Comparison of ENCODE assay signal across 35 cellular contexts in genomic region chr9:22731786-22732185, GRCh38.
"Had no signal": no experiment of that assay in that cellular context is flagged by ENCODE, and none has a peak within 500 bp of the region (broad histone marks: within the 10 kb centered on the region; RNA-seq: fewer than 3 reads in every experiment).

No MANE protein-coding gene starts in this region.

- H3K4me3 ChIP-seq: adrenal gland, breast epithelium, cardiac muscle cell, esophagus muscularis mucosa, gastrocnemius medialis, heart left ventricle had no signal

- H3K9me3 Mint-ChIP-seq: activated naive CD4-positive, alpha-beta T cell treated with anti-CD3 and anti-CD28 coated beads, Interleukin-2, amount 50 U/mL, for 24 hours; activated naive CD8-positive, alpha-beta T cell treated with anti-CD3 and anti-CD28 coated beads for 36 hours had no signal

- ATAC-seq: activated CD4-positive, CD25-positive, alpha-beta regulatory T cell treated with anti-CD3 and anti-CD28 coated beads, Interleukin-2, amount 50 U/mL, for 24 hours; activated CD8-positive, alpha-beta T cell treated with anti-CD3 and anti-CD28 coated beads for 36 hours; activated naive CD8-positive, alpha-beta T cell treated with anti-CD3 and anti-CD28 coated beads, Interleukin-2, amount 50 U/mL, for 24 hours; activated T-cell treated with anti-CD3 and anti-CD28 coated beads, Interleukin-2, amount 50 U/mL, for 4 hours; effector memory CD8-positive, alpha-beta T cell; foreskin keratinocyte; gastrocnemius medialis; heart left ventricle; T-helper 17 cell had no signal

- H3K4me3 Mint-ChIP-seq: activated B cell treated with CpG ODN at 0.5 μM for 24 hours; activated CD8-positive, alpha-beta T cell treated with anti-CD3 and anti-CD28 coated beads for 36 hours; activated naive CD4-positive, alpha-beta T cell treated with anti-CD3 and anti-CD28 coated beads for 36 hours; activated naive CD4-positive, alpha-beta T cell treated with anti-CD3 and anti-CD28 coated beads, Interleukin-2, amount 50 U/mL, for 24 hours; activated naive CD8-positive, alpha-beta T cell treated with anti-CD3 and anti-CD28 coated beads for 36 hours; activated naive CD8-positive, alpha-beta T cell treated with anti-CD3 and anti-CD28 coated beads, Interleukin-2, amount 50 U/mL, for 24 hours; activated T-cell treated with anti-CD3 and anti-CD28 coated beads, Interleukin-2, amount 50 U/mL, for 4 hours; brain; central memory CD8-positive, alpha-beta T cell; effector memory CD8-positive, alpha-beta T cell; T-helper 17 cell; T-helper 2 cell treated with Interferon-gamma antibody and Interleukin-4, amounts not matched to agents 5 μg/mL and 100 μg/mL, for 36 hours had no signal

- DNase-seq: activated B cell treated with CpG ODN at 0.5 μM for 24 hours; activated CD4-positive, alpha-beta T cell treated with anti-CD3 and anti-CD28 coated beads for 48 hours; activated CD4-positive, alpha-beta T cell treated with anti-CD3 and anti-CD28 coated beads, Interleukin-2, amount 50 U/mL, for 1 hour; activated CD4-positive, alpha-beta T cell treated with anti-CD3 and anti-CD28 coated beads, Interleukin-2, amount 50 U/mL, for 48 hours; activated CD8-positive, alpha-beta memory T cell treated with anti-CD3 and anti-CD28 coated beads for 24 hours; activated CD8-positive, alpha-beta T cell treated with anti-CD3 and anti-CD28 coated beads for 36 hours; activated effector memory CD4-positive, alpha-beta T cell treated with anti-CD3 and anti-CD28 coated beads, Interleukin-2, amount 50 U/mL, for 16 hours; activated naive CD4-positive, alpha-beta T cell treated with anti-CD3 and anti-CD28 coated beads for 36 hours; activated naive CD8-positive, alpha-beta T cell treated with anti-CD3 and anti-CD28 coated beads for 36 hours; activated naive CD8-positive, alpha-beta T cell treated with anti-CD3 and anti-CD28 coated beads, Interleukin-2, amount 50 U/mL, for 24 hours; activated T-cell treated with anti-CD3 and anti-CD28 coated beads, Interleukin-2, amount 50 U/mL, for 4 hours; adrenal gland; amygdala; aorta; cortex of kidney; dermis blood vessel endothelial cell; effector CD4-positive, alpha-beta T cell; effector memory CD8-positive, alpha-beta T cell; erythroblast; foreskin keratinocyte; gastrocnemius medialis; glutamatergic neuron; heart left ventricle; T-helper 17 cell; T1000; WERI-Rb-1 had no signal

- H3K36me3 ChIP-seq: adrenal gland, breast epithelium, cardiac muscle cell, esophagus muscularis mucosa, gastrocnemius medialis, heart left ventricle, WERI-Rb-1 had no signal

- H3K27ac Mint-ChIP-seq: activated B cell treated with CpG ODN at 0.5 μM for 24 hours; activated CD8-positive, alpha-beta T cell treated with anti-CD3 and anti-CD28 coated beads for 36 hours; activated naive CD4-positive, alpha-beta T cell treated with anti-CD3 and anti-CD28 coated beads for 36 hours; activated naive CD4-positive, alpha-beta T cell treated with anti-CD3 and anti-CD28 coated beads, Interleukin-2, amount 50 U/mL, for 24 hours; activated naive CD8-positive, alpha-beta T cell treated with anti-CD3 and anti-CD28 coated beads for 36 hours; activated naive CD8-positive, alpha-beta T cell treated with anti-CD3 and anti-CD28 coated beads, Interleukin-2, amount 50 U/mL, for 24 hours; activated T-helper 2 cell treated with anti-CD3 and anti-CD28 coated beads, Interferon-gamma antibody, Interleukin-2, Interleukin-4, amounts not matched to agents 10 μg/mL and 5 μg/mL and 100 μg/mL, durations not matched to agents 14 hours and 24 hours and 36 hours; brain; effector memory CD8-positive, alpha-beta T cell; T-helper 17 cell; T-helper 2 cell treated with Interferon-gamma antibody and Interleukin-4, amounts not matched to agents 5 μg/mL and 100 μg/mL, for 36 hours had no signal

- H3K27me3 Mint-ChIP-seq: activated B cell treated with CpG ODN at 0.5 μM for 24 hours; activated CD8-positive, alpha-beta T cell treated with anti-CD3 and anti-CD28 coated beads for 36 hours; activated naive CD4-positive, alpha-beta T cell treated with anti-CD3 and anti-CD28 coated beads, Interleukin-2, amount 50 U/mL, for 24 hours; activated naive CD8-positive, alpha-beta T cell treated with anti-CD3 and anti-CD28 coated beads for 36 hours; activated naive CD8-positive, alpha-beta T cell treated with anti-CD3 and anti-CD28 coated beads, Interleukin-2, amount 50 U/mL, for 24 hours; central memory CD8-positive, alpha-beta T cell; effector memory CD8-positive, alpha-beta T cell; T-helper 17 cell had no signal

- H3K9me3 ChIP-seq: adrenal gland, breast epithelium, esophagus muscularis mucosa, gastrocnemius medialis had no signal

- H3K4me1 Mint-ChIP-seq: activated B cell treated with CpG ODN at 0.5 μM for 24 hours; activated naive CD4-positive, alpha-beta T cell treated with anti-CD3 and anti-CD28 coated beads, Interleukin-2, amount 50 U/mL, for 24 hours; activated naive CD8-positive, alpha-beta T cell treated with anti-CD3 and anti-CD28 coated beads for 36 hours; activated naive CD8-positive, alpha-beta T cell treated with anti-CD3 and anti-CD28 coated beads, Interleukin-2, amount 50 U/mL, for 24 hours; brain; central memory CD8-positive, alpha-beta T cell; T-helper 17 cell had no signal

- H3K27ac ChIP-seq: adrenal gland, breast epithelium, cardiac muscle cell, esophagus muscularis mucosa, foreskin keratinocyte, gastrocnemius medialis, heart left ventricle, WERI-Rb-1 had no signal

- H3K4me1 ChIP-seq: adrenal gland, breast epithelium, esophagus muscularis mucosa, foreskin keratinocyte, gastrocnemius medialis, heart left ventricle had no signal

- H3K27me3 ChIP-seq: adrenal gland, breast epithelium, cardiac muscle cell, esophagus muscularis mucosa, foreskin keratinocyte, gastrocnemius medialis, heart left ventricle had no signal

- H3K36me3 Mint-ChIP-seq: activated naive CD4-positive, alpha-beta T cell treated with anti-CD3 and anti-CD28 coated beads, Interleukin-2, amount 50 U/mL, for 24 hours; activated naive CD8-positive, alpha-beta T cell treated with anti-CD3 and anti-CD28 coated beads for 36 hours; brain had no signal
